In genomic region chr5:140135127-140135526, GRCh38 we compare ENCODE assay signal across 33 cellular contexts.
"Had no signal": no experiment of that assay in that cellular context is flagged by ENCODE, and none has a peak within 500 bp of the region (broad histone marks: within the 10 kb centered on the region; RNA-seq: fewer than 3 reads in every experiment).

No MANE protein-coding gene starts in this region.

- H3K27me3 Mint-ChIP-seq: activated B cell treated with CpG ODN at 0.5 μM for 24 hours; activated CD4-positive, alpha-beta memory T cell treated with anti-CD3 and anti-CD28 coated beads, Interleukin-2, amount 10 ng/mL, durations not matched to agents 7 days and 5 days; activated CD4-positive, alpha-beta T cell treated with anti-CD3 and anti-CD28 coated beads, Interleukin-2, amount 10 ng/mL, durations not matched to agents 7 days and 5 days; activated CD8-positive, alpha-beta memory T cell treated with anti-CD3 and anti-CD28 coated beads, Interleukin-2, amount 10 ng/mL, durations not matched to agents 7 days and 5 days; activated naive CD4-positive, alpha-beta T cell treated with anti-CD3 and anti-CD28 coated beads, Interleukin-2, amount 50 U/mL, for 24 hours; activated naive CD8-positive, alpha-beta T cell; activated naive CD8-positive, alpha-beta T cell treated with anti-CD3 and anti-CD28 coated beads, Interleukin-2, amount 50 U/mL, for 24 hours; activated T-cell treated with anti-CD3 and anti-CD28 coated beads, Interleukin-2, amount 50 U/mL, for 24 hours; activated T-helper 17 cell treated with anti-CD3 and anti-CD28 coated beads, Interleukin-2, amount 50 U/mL, for 72 hours; T-cell; T-helper 17 cell had no signal

- H3K27me3 ChIP-seq: ascending aorta, body of pancreas, brain microvascular endothelial cell, breast epithelium had no signal

- DNase-seq: activated B cell treated with CpG ODN at 0.5 μM for 24 hours; activated CD4-positive, alpha-beta memory T cell treated with anti-CD3 and anti-CD28 coated beads, Interleukin-2, amount 10 ng/mL, durations not matched to agents 7 days and 5 days; activated CD4-positive, alpha-beta T cell treated with anti-CD3 and anti-CD28 coated beads for 48 hours; activated CD4-positive, alpha-beta T cell treated with anti-CD3 and anti-CD28 coated beads, Interleukin-2, amount 10 ng/mL, durations not matched to agents 7 days and 5 days; activated CD4-positive, alpha-beta T cell treated with anti-CD3 and anti-CD28 coated beads, Interleukin-2, amount 50 U/mL, for 48 hours; activated CD4-positive, CD25-positive, alpha-beta regulatory T cell treated with anti-CD3 and anti-CD28 coated beads, Interleukin-2, amount 50 U/mL, for 72 hours; activated CD8-positive, alpha-beta memory T cell treated with anti-CD3 and anti-CD28 coated beads for 24 hours; activated effector memory CD4-positive, alpha-beta T cell treated with Interleukin-2 at 50 U/mL for 16 hours; activated gamma-delta T cell; activated naive CD4-positive, alpha-beta T cell treated with anti-CD3 and anti-CD28 coated beads, Interleukin-2, amount 10 ng/mL, durations not matched to agents 7 days and 5 days; activated naive CD4-positive, alpha-beta T cell treated with Interleukin-2 at 50 U/mL for 16 hours; activated naive CD8-positive, alpha-beta T cell treated with anti-CD3 and anti-CD28 coated beads, Interleukin-2, amount 10 ng/mL, durations not matched to agents 7 days and 5 days; activated naive CD8-positive, alpha-beta T cell treated with anti-CD3 and anti-CD28 coated beads, Interleukin-2, amount 50 U/mL, for 24 hours; activated T-cell treated with anti-CD3 and anti-CD28 coated beads, Interleukin-2, amount 50 U/mL, for 24 hours; activated T-cell treated with anti-CD3 and anti-CD28 coated beads, Interleukin-2, amount 50 U/mL, for 72 hours; amygdala; anterior cingulate cortex; body of pancreas; brain microvascular endothelial cell; central memory CD4-positive, alpha-beta T cell; T-cell; T-helper 17 cell; T-helper 9 cell had no signal

- H3K9me3 Mint-ChIP-seq: activated B cell treated with CpG ODN at 0.5 μM for 24 hours; activated CD4-positive, alpha-beta memory T cell treated with anti-CD3 and anti-CD28 coated beads, Interleukin-2, amount 10 ng/mL, durations not matched to agents 7 days and 5 days; activated CD4-positive, alpha-beta T cell treated with anti-CD3 and anti-CD28 coated beads, Interleukin-2, amount 10 ng/mL, durations not matched to agents 7 days and 5 days; activated naive CD4-positive, alpha-beta T cell treated with anti-CD3 and anti-CD28 coated beads, Interleukin-2, amount 10 ng/mL, durations not matched to agents 7 days and 5 days; activated naive CD4-positive, alpha-beta T cell treated with anti-CD3 and anti-CD28 coated beads, Interleukin-2, amount 50 U/mL, for 24 hours; activated naive CD8-positive, alpha-beta T cell treated with anti-CD3 and anti-CD28 coated beads, Interleukin-2, amount 10 ng/mL, durations not matched to agents 7 days and 5 days; activated naive CD8-positive, alpha-beta T cell treated with anti-CD3 and anti-CD28 coated beads, Interleukin-2, amount 50 U/mL, for 24 hours; activated T-cell treated with anti-CD3 and anti-CD28 coated beads, Interleukin-2, amount 50 U/mL, for 24 hours; activated T-cell treated with anti-CD3 and anti-CD28 coated beads, Interleukin-2, amount 50 U/mL, for 72 hours; activated T-helper 1 cell treated with anti-CD3 and anti-CD28 coated beads, Interleukin-12 subunit alpha, Interleukin-12 subunit beta, Interleukin-2, Interleukin-4 antibody, amounts not matched to agents 30 ng/mL and 10 ng/mL and 1 ng/mL, durations not matched to agents 14 hours and 24 hours and 36 hours; activated T-helper 17 cell treated with anti-CD3 and anti-CD28 coated beads, Interleukin-2, amount 50 U/mL, for 72 hours; T-cell; T-helper 2 cell treated with Interferon-gamma antibody and Interleukin-4, amounts not matched to agents 5 μg/mL and 100 μg/mL, for 36 hours had no signal

- H3K36me3 Mint-ChIP-seq: activated CD8-positive, alpha-beta memory T cell treated with anti-CD3 and anti-CD28 coated beads, Interleukin-2, amount 10 ng/mL, durations not matched to agents 7 days and 5 days; activated naive CD4-positive, alpha-beta T cell treated with anti-CD3 and anti-CD28 coated beads, Interleukin-2, amount 10 ng/mL, durations not matched to agents 7 days and 5 days; activated naive CD4-positive, alpha-beta T cell treated with anti-CD3 and anti-CD28 coated beads, Interleukin-2, amount 50 U/mL, for 24 hours; activated naive CD8-positive, alpha-beta T cell; activated naive CD8-positive, alpha-beta T cell treated with anti-CD3 and anti-CD28 coated beads, Interleukin-2, amount 10 ng/mL, durations not matched to agents 7 days and 5 days; T-cell had no signal

- H3K9me3 ChIP-seq: ascending aorta, body of pancreas, breast epithelium had no signal

- H3K27ac Mint-ChIP-seq: activated B cell treated with CpG ODN at 0.5 μM for 24 hours; activated CD4-positive, alpha-beta memory T cell treated with anti-CD3 and anti-CD28 coated beads, Interleukin-2, amount 10 ng/mL, durations not matched to agents 7 days and 5 days; activated CD4-positive, alpha-beta T cell treated with anti-CD3 and anti-CD28 coated beads, Interleukin-2, amount 10 ng/mL, durations not matched to agents 7 days and 5 days; activated CD8-positive, alpha-beta memory T cell treated with anti-CD3 and anti-CD28 coated beads, Interleukin-2, amount 10 ng/mL, durations not matched to agents 7 days and 5 days; activated naive CD4-positive, alpha-beta T cell treated with anti-CD3 and anti-CD28 coated beads, Interleukin-2, amount 10 ng/mL, durations not matched to agents 7 days and 5 days; activated naive CD4-positive, alpha-beta T cell treated with anti-CD3 and anti-CD28 coated beads, Interleukin-2, amount 50 U/mL, for 24 hours; activated naive CD8-positive, alpha-beta T cell; activated naive CD8-positive, alpha-beta T cell treated with anti-CD3 and anti-CD28 coated beads, Interleukin-2, amount 50 U/mL, for 24 hours; activated T-cell treated with anti-CD3 and anti-CD28 coated beads, Interleukin-2, amount 50 U/mL, for 24 hours; activated T-cell treated with anti-CD3 and anti-CD28 coated beads, Interleukin-2, amount 50 U/mL, for 72 hours; activated T-helper 1 cell treated with anti-CD3 and anti-CD28 coated beads, Interleukin-12 subunit alpha, Interleukin-12 subunit beta, Interleukin-2, Interleukin-4 antibody, amounts not matched to agents 30 ng/mL and 10 ng/mL and 1 ng/mL, durations not matched to agents 14 hours and 24 hours and 36 hours; T-cell; T-helper 17 cell; T-helper 2 cell treated with Interferon-gamma antibody and Interleukin-4, amounts not matched to agents 5 μg/mL and 100 μg/mL, for 36 hours had no signal

- H3K4me3 ChIP-seq: ascending aorta, body of pancreas, breast epithelium had no signal

- H3K36me3 ChIP-seq: ascending aorta, brain microvascular endothelial cell, breast epithelium had no signal

- H3K27ac ChIP-seq: ascending aorta, body of pancreas, brain microvascular endothelial cell, breast epithelium, VCaP had no signal

- H3K4me3 Mint-ChIP-seq: activated B cell treated with CpG ODN at 0.5 μM for 24 hours; activated CD4-positive, alpha-beta memory T cell treated with anti-CD3 and anti-CD28 coated beads, Interleukin-2, amount 10 ng/mL, durations not matched to agents 7 days and 5 days; activated CD4-positive, alpha-beta T cell treated with anti-CD3 and anti-CD28 coated beads, Interleukin-2, amount 10 ng/mL, durations not matched to agents 7 days and 5 days; activated CD8-positive, alpha-beta memory T cell treated with anti-CD3 and anti-CD28 coated beads, Interleukin-2, amount 10 ng/mL, durations not matched to agents 7 days and 5 days; activated CD8-positive, alpha-beta T cell treated with anti-CD3 and anti-CD28 coated beads, Interleukin-2, amount 10 ng/mL, durations not matched to agents 7 days and 5 days; activated naive CD4-positive, alpha-beta T cell treated with anti-CD3 and anti-CD28 coated beads, Interleukin-2, amount 10 ng/mL, durations not matched to agents 7 days and 5 days; activated naive CD4-positive, alpha-beta T cell treated with anti-CD3 and anti-CD28 coated beads, Interleukin-2, amount 50 U/mL, for 24 hours; activated naive CD8-positive, alpha-beta T cell; activated naive CD8-positive, alpha-beta T cell treated with anti-CD3 and anti-CD28 coated beads, Interleukin-2, amount 10 ng/mL, durations not matched to agents 7 days and 5 days; activated naive CD8-positive, alpha-beta T cell treated with anti-CD3 and anti-CD28 coated beads, Interleukin-2, amount 50 U/mL, for 24 hours; activated T-cell treated with anti-CD3 and anti-CD28 coated beads, Interleukin-2, amount 50 U/mL, for 24 hours; activated T-cell treated with anti-CD3 and anti-CD28 coated beads, Interleukin-2, amount 50 U/mL, for 72 hours; activated T-helper 1 cell treated with anti-CD3 and anti-CD28 coated beads, Interleukin-12 subunit alpha, Interleukin-12 subunit beta, Interleukin-2, Interleukin-4 antibody, amounts not matched to agents 30 ng/mL and 10 ng/mL and 1 ng/mL, durations not matched to agents 14 hours and 24 hours and 36 hours; activated T-helper 17 cell treated with anti-CD3 and anti-CD28 coated beads, Interleukin-2, amount 50 U/mL, for 72 hours; T-cell; T-helper 17 cell; T-helper 2 cell treated with Interferon-gamma antibody and Interleukin-4, amounts not matched to agents 5 μg/mL and 100 μg/mL, for 36 hours had no signal

- ATAC-seq: activated CD8-positive, alpha-beta memory T cell treated with anti-CD3 and anti-CD28 coated beads, Interleukin-2, amount 10 ng/mL, durations not matched to agents 7 days and 5 days; activated CD8-positive, alpha-beta T cell treated with anti-CD3 and anti-CD28 coated beads, Interleukin-2, amount 10 ng/mL, durations not matched to agents 7 days and 5 days; activated naive CD8-positive, alpha-beta T cell treated with anti-CD3 and anti-CD28 coated beads, Interleukin-2, amount 50 U/mL, for 24 hours; activated T-cell treated with anti-CD3 and anti-CD28 coated beads, Interleukin-2, amount 50 U/mL, for 72 hours; activated T-helper 17 cell treated with anti-CD3 and anti-CD28 coated beads, Interleukin-2, amount 50 U/mL, for 72 hours; body of pancreas; T-cell; T-helper 17 cell had no signal
